In the genomic region with DNA sequence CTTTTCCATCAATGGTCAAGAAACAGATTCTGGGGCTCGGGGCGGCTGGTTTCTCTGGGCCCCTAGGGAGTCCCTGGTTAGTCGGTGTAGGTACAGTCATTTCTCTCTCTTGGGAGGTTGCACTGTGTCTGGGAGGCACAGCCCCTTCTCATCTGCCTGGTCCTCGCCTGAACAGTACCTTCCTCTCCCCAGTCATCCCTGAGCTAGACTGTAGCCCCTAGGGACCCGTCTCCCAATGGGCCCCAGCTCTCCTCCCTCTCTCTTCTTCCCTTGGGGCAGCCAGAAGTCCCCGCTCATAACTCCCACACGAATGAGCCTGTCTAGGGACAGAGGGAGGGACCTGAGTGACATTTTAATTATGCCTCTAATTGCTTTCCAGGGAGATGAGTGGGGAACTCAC, we compare ENCODE assay signal across 13 cellular contexts. TPM values are rescaled to one million over a fixed set of nuclear protein-coding genes. Genes with fewer than 3 reads are reported as not detected.
DNase-seq lines count a peak whose midpoint lies in the region; ATAC-seq and TF ChIP-seq lines count a peak whose summit lies in the region.
"Had no signal": no experiment of that assay in that cellular context is flagged by ENCODE, and none has a peak within 500 bp of the region (broad histone marks: within the 10 kb centered on the region; RNA-seq: fewer than 3 reads in every experiment).

No MANE protein-coding gene starts in this region.

- H3K18ac ChIP-seq in trophoblast cell (ENCODE audit: low read length): no peak overlapping the region

- H2AK5ac ChIP-seq in trophoblast cell (ENCODE audit: low read length): no peak overlapping the region

- H3K27me3 Mint-ChIP-seq in nephron (ENCODE audit: low read depth): no peaks in the 10 kb centered on the region
- no peaks in the 10 kb centered on the region for H3K27me3 Mint-ChIP-seq in activated T-helper 17 cell treated with anti-CD3 and anti-CD28 coated beads, Interleukin-2, amount 50 U/mL, for 72 hours

- ATAC-seq in GM18861 (IDR thresholded peaks at IDR 0.05; ENCODE audit: unreplicated experiment): peak; percentile 91
- peak; percentile 90 for ATAC-seq in GM21529 (IDR thresholded peaks at IDR 0.05; ENCODE audit: unreplicated experiment)
- peak; percentile 93 for ATAC-seq in HG03175 (IDR thresholded peaks at IDR 0.05; ENCODE audit: unreplicated experiment)
- ATAC-seq in foreskin keratinocyte: no peak
- ATAC-seq in activated T-helper 17 cell treated with anti-CD3 and anti-CD28 coated beads, Interleukin-2, amount 50 U/mL, for 72 hours (replicated peaks): no peak
- ATAC-seq: lower lobe of right lung had no signal

- no peak overlapping the region for H3K9ac ChIP-seq in trophoblast cell (ENCODE audit: low read length)

- DNase-seq in trophoblast cell: no peak
- no peak for DNase-seq in spleen
- no peak for DNase-seq in foreskin keratinocyte
- DNase-seq: lower lobe of right lung, NCI-H748 treated with DMSO at 0.1 percent for 48 hours had no signal

- no peaks in the 10 kb centered on the region for H3K27me3 ChIP-seq in trophoblast cell (ENCODE audit: insufficient read depth, low read length)
- peaks cover 0 to 4% (median 0%) of the 10 kb centered on the region in 7 donors for H3K27me3 ChIP-seq in spleen (replicated peaks in 1 of 7)
- no peaks in the 10 kb centered on the region for H3K27me3 ChIP-seq in foreskin keratinocyte

- H2BK12ac ChIP-seq in trophoblast cell (ENCODE audit: low read length): no peak overlapping the region

- no peaks in the 10 kb centered on the region for H3K9me3 ChIP-seq in trophoblast cell (ENCODE audit: insufficient read depth, low read depth, low read length)
- no peaks in the 10 kb centered on the region for H3K9me3 ChIP-seq in spleen
- H3K9me3 ChIP-seq: lower lobe of right lung had no signal

- peaks cover 48% of the 10 kb centered on the region for H3K4me1 Mint-ChIP-seq in nephron
- no peaks in the 10 kb centered on the region for H3K4me1 Mint-ChIP-seq in activated T-helper 17 cell treated with anti-CD3 and anti-CD28 coated beads, Interleukin-2, amount 50 U/mL, for 72 hours

- no peak overlapping the region for H3K23ac ChIP-seq in trophoblast cell (ENCODE audit: low read length)

- no peak for TF ChIP-seq CTCF in nephron (IDR thresholded peaks at IDR 0.05; ENCODE audit: unreplicated experiment in 3 of 3)
- no peak for TF ChIP-seq CTCF in spleen (IDR thresholded peaks at IDR 0.05 in 8 of 11, conservative IDR thresholded peaks at IDR 0.05 in 3 of 11)
- TF ChIP-seq CTCF in foreskin keratinocyte (conservative IDR thresholded peaks at IDR 0.05): no peak

- H2BK120ac ChIP-seq in trophoblast cell (ENCODE audit: insufficient read depth, low read length, poor library complexity): no peak overlapping the region

- H3K4me2 ChIP-seq in trophoblast cell (ENCODE audit: low read length): no peak overlapping the region

- H4K91ac ChIP-seq in trophoblast cell (ENCODE audit: low read depth, low read length): no peak overlapping the region

- peak overlapping the region; percentile 53 to 79 (median 77) for H3K27ac Mint-ChIP-seq in nephron
- no peak overlapping the region for H3K27ac Mint-ChIP-seq in activated T-helper 17 cell treated with anti-CD3 and anti-CD28 coated beads, Interleukin-2, amount 50 U/mL, for 72 hours

- H2BK5ac ChIP-seq in trophoblast cell (ENCODE audit: low read depth, low read length, poor library complexity): no peak overlapping the region

- no peaks in the 10 kb centered on the region for H3K9me3 Mint-ChIP-seq in nephron
- H3K9me3 Mint-ChIP-seq in activated T-helper 17 cell treated with anti-CD3 and anti-CD28 coated beads, Interleukin-2, amount 50 U/mL, for 72 hours: no peaks in the 10 kb centered on the region

- peaks cover 35% of the 10 kb centered on the region for H3K36me3 Mint-ChIP-seq in nephron (ENCODE audit: low read depth)
- H3K36me3 Mint-ChIP-seq in activated T-helper 17 cell treated with anti-CD3 and anti-CD28 coated beads, Interleukin-2, amount 50 U/mL, for 72 hours (ENCODE audit: low read depth): no peaks in the 10 kb centered on the region

- peaks cover 10 to 12% of the 10 kb centered on the region in 2 experiments for H3K4me1 ChIP-seq in trophoblast cell (ENCODE audit: control insufficient read depth in 1 of 2, insufficient read depth in 2 of 2, low read length in 2 of 2)
- peaks cover 0 to 56% (median 18%) of the 10 kb centered on the region in 6 donors for H3K4me1 ChIP-seq in spleen
- peaks cover 1% of the 10 kb centered on the region for H3K4me1 ChIP-seq in foreskin keratinocyte

- no peak for TF ChIP-seq POLR2A in spleen (IDR thresholded peaks at IDR 0.05)

- no peak overlapping the region for H4K8ac ChIP-seq in trophoblast cell (ENCODE audit: low read depth, low read length)

- no peak overlapping the region for H3K4ac ChIP-seq in trophoblast cell (ENCODE audit: low read depth, low read length)

- no peak overlapping the region for H4K12ac ChIP-seq in trophoblast cell (ENCODE audit: low read depth, low read length)

- H3K79me2 ChIP-seq in trophoblast cell (ENCODE audit: control insufficient read depth, insufficient read depth, low read length, poor library complexity): no peaks in the 10 kb centered on the region

- H3K27ac ChIP-seq in trophoblast cell (ENCODE audit: low read depth, low read length) (no peak overlapping the region), spleen (peak overlapping the region in 1 of 8 donors; percentile 18), foreskin keratinocyte (no peak overlapping the region)
- H3K27ac ChIP-seq: epithelial cell of prostate, lower lobe of right lung had no signal

- peak overlapping the region in 1 of 3 experiments; percentile 10 for H3K4me3 Mint-ChIP-seq in nephron
- no peak overlapping the region for H3K4me3 Mint-ChIP-seq in activated T-helper 17 cell treated with anti-CD3 and anti-CD28 coated beads, Interleukin-2, amount 50 U/mL, for 72 hours

- no CpG with 5 or more reads among the region's 7 CpGs for WGBS in trophoblast cell (ENCODE audit: extremely low coverage, insufficient coverage, insufficient read length)
- WGBS in spleen, 5 donors: 57 to 72% (median 68%) methylated on average over 7 of the region's 7 CpGs

- no peak overlapping the region for H2AFZ ChIP-seq in trophoblast cell (ENCODE audit: insufficient read depth, low read length, poor library complexity)

- H3K79me1 ChIP-seq in trophoblast cell (ENCODE audit: low read length): no peaks in the 10 kb centered on the region

- H3K4me3 ChIP-seq in trophoblast cell (ENCODE audit: low read depth, low read length) (no peak overlapping the region), spleen (no peak overlapping the region)
- H3K4me3 ChIP-seq: lower lobe of right lung had no signal

- H3K36me3 ChIP-seq in trophoblast cell (ENCODE audit: control insufficient read depth in 1 of 2, insufficient read depth in 2 of 2, low read length in 2 of 2) (peaks cover 29 to 32% of the 10 kb centered on the region in 2 experiments), spleen (peaks cover 0 to 33% (median 12%) of the 10 kb centered on the region in 6 donors)

- no peak overlapping the region for H3K14ac ChIP-seq in trophoblast cell (ENCODE audit: low read length)

- intact Hi-C loops in spleen (cut with DNase I; ENCODE audit: low total_unique reads): no loop called here

RNA-seq across cellular contexts. Expression of gene CPSF4L, which starts 20.2 kb away (rescaled TPM):
- polyA plus RNA-seq in trophoblast cell (2013): not detected in 2 replicates
- total RNA-seq in spleen: not detected
- polyA plus RNA-seq in spleen: not detected
- not detected in 2 replicates for total RNA-seq in foreskin keratinocyte
- not detected in 2 replicates for polyA plus RNA-seq in foreskin keratinocyte
- total RNA-seq in activated T-helper 17 cell treated with anti-CD3 and anti-CD28 coated beads, Interleukin-2, amount 50 U/mL, for 72 hours: not detected
- total RNA-seq: Daoy, lower lobe of right lung, subcutaneous adipose tissue had no signal

RNA-seq across cellular contexts. Expression of gene CDC42EP4, which starts 29.9 kb away (rescaled TPM):
- polyA plus RNA-seq in trophoblast cell (2013): 31.8 and 33.8 TPM in 2 replicates
- total RNA-seq in spleen: 10 to 100 TPM; 31.9 to 69.6 (median 50.1) TPM
- polyA plus RNA-seq in spleen: 10 to 100 TPM in 2 of 3 donors, 1 to 10 TPM in 1; 7.9 to 14.0 (median 13.9) TPM
- 18.7 and 20.3 TPM in 2 replicates for total RNA-seq in foreskin keratinocyte
- polyA plus RNA-seq in foreskin keratinocyte: 14.5 and 16.4 TPM in 2 replicates
- total RNA-seq in activated T-helper 17 cell treated with anti-CD3 and anti-CD28 coated beads, Interleukin-2, amount 50 U/mL, for 72 hours: 1 to 10 TPM in 1 of 2 donors, under 1 TPM in 1; 0.67 to 2.5 TPM

Comparison
In these comparisons a context has a peak if more than half of its experiments do, and no peak if none do; other contexts are left out.
1. ATAC-seq: peak in GM18861 (single experiment), GM21529 (single experiment) and HG03175 (single experiment); none in foreskin keratinocyte (single experiment) and activated T-helper 17 cell treated with anti-CD3 and anti-CD28 coated beads, Interleukin-2, amount 50 U/mL, for 72 hours (single experiment).